In the genomic region with DNA sequence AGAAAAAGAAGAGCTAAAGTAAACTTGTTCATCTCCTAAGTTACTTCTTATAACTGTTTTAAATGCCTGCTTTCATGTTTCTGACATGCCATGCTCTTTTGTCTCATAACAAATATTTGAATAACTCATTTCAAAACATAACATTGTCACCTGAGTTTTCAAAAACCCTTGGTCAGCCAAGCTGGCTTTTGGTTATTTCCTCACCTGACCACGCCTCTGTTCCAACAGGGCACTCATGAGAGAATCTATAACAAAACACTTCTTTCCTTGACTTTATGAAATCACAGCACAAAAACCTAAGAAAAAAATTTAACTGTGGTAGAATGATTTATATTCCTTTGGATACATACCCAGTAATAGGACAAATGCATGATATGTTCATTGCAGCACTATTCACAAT, we compare ENCODE assay signal across 1 cellular context.
TF ChIP-seq lines count a peak whose summit lies in the region.

No MANE protein-coding gene starts in this region.

TF ChIP-seq in A549, 52 proteins besides CTCF, POLR2A, EP300 and RAD21 (continued from another document):
- TF ChIP-seq NFE2L2 (conservative IDR thresholded peaks at IDR 0.05; ENCODE audit: low read length) (no peak), MYC (IDR thresholded peaks at IDR 0.05; ENCODE audit: borderline replicate concordance, low read length) (no peak), POLR2AphosphoS2 (conservative IDR thresholded peaks at IDR 0.05; ENCODE audit: low read length) (no peak), ZNF302 (CRISPR knock-in tag; IDR thresholded peaks at IDR 0.05) (no peak), BHLHE40 (IDR thresholded peaks at IDR 0.05; ENCODE audit: low read depth, low read length) (no peak), TFCP2L1 (CRISPR knock-in tag; IDR thresholded peaks at IDR 0.05) (no peak), HEYL (CRISPR knock-in tag; IDR thresholded peaks at IDR 0.05) (no peak), ATOH8 (CRISPR knock-in tag; IDR thresholded peaks at IDR 0.05; ENCODE audit: low read depth) (no peak), RARB (CRISPR knock-in tag; IDR thresholded peaks at IDR 0.05) (no peak), MAZ (IDR thresholded peaks at IDR 0.05; ENCODE audit: borderline replicate concordance, low read depth, low read length) (no peak), FOSL2 (IDR thresholded peaks at IDR 0.05) (no peak), FOSL2 (CRISPR knock-in tag; IDR thresholded peaks at IDR 0.05) (no peak), CBX2 (IDR thresholded peaks at IDR 0.05; ENCODE audit: borderline replicate concordance, low read depth) (no peak), KDM1A (IDR thresholded peaks at IDR 0.05; ENCODE audit: low read depth) (no peak), RNF2 (IDR thresholded peaks at IDR 0.05; ENCODE audit: borderline replicate concordance, low read depth) (no peak)
- TF ChIP-seq, protein P1, sequence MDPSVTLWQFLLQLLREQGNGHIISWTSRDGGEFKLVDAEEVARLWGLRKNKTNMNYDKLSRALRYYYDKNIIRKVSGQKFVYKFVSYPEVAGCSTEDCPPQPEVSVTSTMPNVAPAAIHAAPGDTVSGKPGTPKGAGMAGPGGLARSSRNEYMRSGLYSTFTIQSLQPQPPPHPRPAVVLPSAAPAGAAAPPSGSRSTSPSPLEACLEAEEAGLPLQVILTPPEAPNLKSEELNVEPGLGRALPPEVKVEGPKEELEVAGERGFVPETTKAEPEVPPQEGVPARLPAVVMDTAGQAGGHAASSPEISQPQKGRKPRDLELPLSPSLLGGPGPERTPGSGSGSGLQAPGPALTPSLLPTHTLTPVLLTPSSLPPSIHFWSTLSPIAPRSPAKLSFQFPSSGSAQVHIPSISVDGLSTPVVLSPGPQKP (IDR thresholded peaks at IDR 0.05; ENCODE audit: low read depth, low read length) = no peak
